ENCODE assay signal across 3 cellular contexts in genomic region chrX:43277879-43278278, GRCh38.
"Had no signal": no experiment of that assay in that cellular context is flagged by ENCODE, and none has a peak within 500 bp of the region (broad histone marks: within the 10 kb centered on the region; RNA-seq: fewer than 3 reads in every experiment).

No MANE protein-coding gene starts in this region.

- DNase-seq: GDM1, GF-D8 had no signal

- ATAC-seq: GM12878 had no signal
